8 cellular contexts compared by ENCODE assay signal in genomic region chr10:56360967-56361841, GRCh38. TPM values are rescaled to one million over a fixed set of nuclear protein-coding genes. Genes with fewer than 3 reads are reported as not detected.
DNase-seq lines count a peak whose midpoint lies in the region; ATAC-seq and TF ChIP-seq lines count a peak whose summit lies in the region.

ZWINT (minus strand) TSS chr10:56361259; CDS start chr10:56361236, 23 bp downstream.

- H3K27me3 ChIP-seq in right cardiac atrium (ENCODE audit: control insufficient read depth, insufficient read depth) (no peaks in the 10 kb centered on the region), vagina (no peaks in the 10 kb centered on the region)

- no peak for TF ChIP-seq CTCF in vagina (IDR thresholded peaks at IDR 0.05)

- TF ChIP-seq POLR2A in GM18505 (IDR thresholded peaks at IDR 0.05; ENCODE audit: borderline replicate concordance, extremely low read depth, insufficient read depth, insufficient read length) (peak; percentile 76), vagina (IDR thresholded peaks at IDR 0.05) (no peak)

- H3K4me1 ChIP-seq in right cardiac atrium (ENCODE audit: control insufficient read depth, insufficient read depth, low read length) (no peaks in the 10 kb centered on the region), vagina (peaks cover 11% of the 10 kb centered on the region)

- intact Hi-C loops in T-helper 2 cell treated with Interferon-gamma antibody and Interleukin-4, amounts not matched to agents 100 ng/mL and 5 ng/mL, for 36 hours (cut with micrococcal nuclease) = loop anchor here (2.0 kb wide), 1 partner anchor 1908 kb away; the partner anchor contains the start of gene CISD1
- intact Hi-C loops in right cardiac atrium (cut with DNase I) = no loop called here
- intact Hi-C loops in vagina (cut with DNase I) = no loop called here

- H3K27ac ChIP-seq in right cardiac atrium (ENCODE audit: low read length) (no peak within 1 kb of the TSS), vagina (peak within 1 kb of the TSS; percentile 35)

- H3K9me3 ChIP-seq in right cardiac atrium (ENCODE audit: control insufficient read depth, low read length) (no peaks in the 10 kb centered on the region), vagina (no peaks in the 10 kb centered on the region)

- peak; percentile 74 for DNase-seq in NCI-H187 treated with DMSO at 0.1 percent for 48 hours (lab: John Stamatoyannopoulos, UW)
- DNase-seq in anterior cingulate cortex (lab: John Stamatoyannopoulos, UW) = peak; percentile 55 to 96 (median 91)
- DNase-seq in right cardiac atrium = peak; percentile 96 to 98 (median 98)
- peak; percentile 85 for DNase-seq in pulmonary artery endothelial cell (ENCODE audit: low read depth, low spot score)
- DNase-seq in vagina (ENCODE audit: extremely low spot score in 2 of 2) = peak; percentile 91 to 97

- H3K36me3 ChIP-seq in vagina = no peaks in the 10 kb centered on the region

- H3K4me3 ChIP-seq in right cardiac atrium (ENCODE audit: low read length) = peak within 1 kb of the TSS; percentile 89
- peak within 1 kb of the TSS; percentile 70 to 71 for H3K4me3 ChIP-seq in vagina

- under 1% methylated on average over 52 of the region's 52 CpGs for WGBS in right cardiac atrium

- ATAC-seq in GM18505 (IDR thresholded peaks at IDR 0.05; ENCODE audit: unreplicated experiment) = peak; percentile 99
- peak; percentile 100 for ATAC-seq in HG02970 (IDR thresholded peaks at IDR 0.05; ENCODE audit: low FRiP score, unreplicated experiment)
- peak; percentile 100 for ATAC-seq in right cardiac atrium

RNA-seq across cellular contexts. Expression of gene ZWINT, which starts in this region (rescaled TPM):
- total RNA-seq in T-helper 2 cell treated with Interferon-gamma antibody and Interleukin-4, amounts not matched to agents 100 ng/mL and 5 ng/mL, for 36 hours = 122 and 125 TPM in 2 replicates
- total RNA-seq in right cardiac atrium (1 to 10 TPM in 3 of 4 donors, under 1 TPM in 1; 0.64 to 2.6 (median 1.7) TPM), pulmonary artery endothelial cell (51.4 and 80.9 TPM in 2 replicates), vagina (3.9 TPM)
- 1.1 TPM for polyA plus RNA-seq in right cardiac atrium

Comparison
In these comparisons a context has a peak if more than half of its experiments do, and no peak if none do; other contexts are left out.
1. RNA of gene ZWINT (total RNA-seq): 122 to 125 TPM in T-helper 2 cell treated with Interferon-gamma antibody and Interleukin-4, amounts not matched to agents 100 ng/mL and 5 ng/mL, for 36 hours and 51.4 to 80.9 TPM in pulmonary artery endothelial cell; 3.9 TPM in vagina (single experiment) and 0.64 to 2.6 TPM in right cardiac atrium; every median in the first group is over 10 times any median in the second.
2. Peak in every context shown above with its lines, with median percentiles within 50 percentile points of each other: ATAC-seq and DNase-seq.